8 cellular contexts compared by ENCODE assay signal in genomic region chr10:50990568-50991495, GRCh38.
DNase-seq lines count a peak whose midpoint lies in the region; ATAC-seq and TF ChIP-seq lines count a peak whose summit lies in the region.

No MANE protein-coding gene starts in this region.

- no peaks in the 10 kb centered on the region for H3K36me3 Mint-ChIP-seq in endothelial cell (ENCODE audit: low read depth, unreplicated experiment)
- H3K36me3 Mint-ChIP-seq in mesothelial cell of epicardium, result no peaks in the 10 kb centered on the region

- H3K27me3 Mint-ChIP-seq in endothelial cell (ENCODE audit: unreplicated experiment) (peaks cover 8% of the 10 kb centered on the region), mesothelial cell of epicardium (ENCODE audit: low read depth) (peaks cover 37% of the 10 kb centered on the region)

- no TSS peak for BruUV-seq in PC-3 (replicated peaks; lab: Mats Ljungman, UMichigan)

- H3K9me3 Mint-ChIP-seq in endothelial cell (ENCODE audit: unreplicated experiment) (no peaks in the 10 kb centered on the region), mesothelial cell of epicardium (no peaks in the 10 kb centered on the region)

- intact Hi-C loops in PC-3 (cut with micrococcal nuclease), result no loop called here

- H3K4me1 ChIP-seq in PC-3 (ENCODE audit: insufficient read depth, low read length) (peaks cover 18% of the 10 kb centered on the region), urinary bladder (ENCODE audit: insufficient read depth) (no peaks in the 10 kb centered on the region)

- H3K27ac ChIP-seq in PC-3 (ENCODE audit: low read length), result no peak overlapping the region
- no peak overlapping the region for H3K27ac ChIP-seq in urinary bladder (ENCODE audit: low read depth)

- peak overlapping the region; percentile 87 for H2AFZ ChIP-seq in PC-3 (ENCODE audit: low read length)

- H3K4me2 ChIP-seq in PC-3 (ENCODE audit: low read length), result peak overlapping the region; percentile 92

- no peaks in the 10 kb centered on the region for H3K9me3 ChIP-seq in PC-3 (ENCODE audit: low read length)

- peak; percentile 43 for ATAC-seq in GM19351 (IDR thresholded peaks at IDR 0.05; ENCODE audit: unreplicated experiment)
- peak; percentile 50 for ATAC-seq in PC-3
- no peak for ATAC-seq in GM21381 (IDR thresholded peaks at IDR 0.05; ENCODE audit: unreplicated experiment)
- ATAC-seq in HG02981 (IDR thresholded peaks at IDR 0.05; ENCODE audit: unreplicated experiment), result no peak
- no peak for ATAC-seq in esophagus mucosa

- H3K9me2 ChIP-seq in PC-3 (replicated peaks; ENCODE audit: low read length), result no peaks in the 10 kb centered on the region

- H3K4me3 ChIP-seq in PC-3 (ENCODE audit: low read length) (peak overlapping the region; percentile 71), urinary bladder (ENCODE audit: low read depth, low read length) (peak overlapping the region; percentile 70)

- no peak overlapping the region for H3K27ac Mint-ChIP-seq in endothelial cell (ENCODE audit: unreplicated experiment)
- peak overlapping the region; percentile 48 for H3K27ac Mint-ChIP-seq in mesothelial cell of epicardium

- no peaks in the 10 kb centered on the region for H3F3A ChIP-seq in PC-3 (ENCODE audit: low read length, unreplicated experiment)

- no peak for TF ChIP-seq CTCF in PC-3 (conservative IDR thresholded peaks at IDR 0.05; ENCODE audit: low read depth, low read length)
- TF ChIP-seq CTCF in endothelial cell (IDR thresholded peaks at IDR 0.05; ENCODE audit: unreplicated experiment), result no peak
- no peak for TF ChIP-seq CTCF in mesothelial cell of epicardium (IDR thresholded peaks at IDR 0.05; ENCODE audit: unreplicated experiment)

- peak overlapping the region; percentile 90 for H3K4me3 Mint-ChIP-seq in endothelial cell (ENCODE audit: unreplicated experiment)
- H3K4me3 Mint-ChIP-seq in mesothelial cell of epicardium, result peak overlapping the region; percentile 88

- no peaks in the 10 kb centered on the region for H4K20me1 ChIP-seq in PC-3 (ENCODE audit: low read length)

- CTCF ChIA-PET in PC-3 (lab: Charles Lee), result no interaction called here

- DNase-seq in PC-3 (peak; percentile 87), endothelial cell (ENCODE audit: low spot score) (peak; percentile 26), mesothelial cell of epicardium (ENCODE audit: low spot score in 2 of 2, unreplicated experiment in 2 of 2) (peak in 1 of 2 experiments; percentile 48)

- peak overlapping the region; percentile 1; the same call in 1 of the 2 replicates for H3K9ac ChIP-seq in PC-3 (ENCODE audit: low read length)

- peaks cover 54% of the 10 kb centered on the region for H3K27me3 ChIP-seq in PC-3 (ENCODE audit: low read length)

- H3K4me1 Mint-ChIP-seq in endothelial cell (ENCODE audit: unreplicated experiment), result peaks cover 18% of the 10 kb centered on the region
- peaks cover 29% of the 10 kb centered on the region for H3K4me1 Mint-ChIP-seq in mesothelial cell of epicardium

- POLR2A ChIA-PET in PC-3 (lab: Charles Lee; ENCODE audit: unreplicated experiment), result no interaction called here

- WGBS in urinary bladder, result 1% methylated on average over 49 of the region's 49 CpGs

- H3K36me3 ChIP-seq in PC-3 (ENCODE audit: low read depth, low read length), result no peaks in the 10 kb centered on the region
- H3K36me3 ChIP-seq in urinary bladder (ENCODE audit: insufficient read depth), result no peaks in the 10 kb centered on the region

- H3K79me2 ChIP-seq in PC-3 (ENCODE audit: low read length), result no peaks in the 10 kb centered on the region

Comparison
In these comparisons a context has a peak if more than half of its experiments do, and no peak if none do; other contexts are left out.
1. ATAC-seq: peak in GM19351 (single experiment) and PC-3 (single experiment); none in GM21381 (single experiment), HG02981 (single experiment) and esophagus mucosa (single experiment).